2 cellular contexts compared by ENCODE assay signal in the genomic region with DNA sequence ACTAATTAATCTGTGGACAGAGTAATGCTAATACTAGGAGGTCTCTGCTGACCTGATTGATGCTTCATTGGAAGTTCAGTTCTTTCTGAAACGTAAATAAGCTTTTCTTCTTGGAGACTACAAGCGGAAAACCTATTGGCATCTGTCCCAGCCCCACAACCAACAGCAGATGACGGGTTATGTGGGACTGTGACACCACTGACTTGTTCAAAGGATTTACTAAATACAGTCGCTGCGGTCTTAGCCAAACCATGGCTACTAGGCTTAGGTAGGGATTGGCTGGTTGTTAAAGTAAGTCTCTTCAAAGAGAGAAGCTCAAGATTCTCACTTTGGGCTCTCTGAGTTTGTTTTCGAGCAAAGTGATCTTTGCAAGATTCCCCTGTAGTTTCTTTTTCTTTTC.
TF ChIP-seq lines count a peak whose summit lies in the region.

No MANE protein-coding gene starts in this region.

TF ChIP-seq in GM23338, 12 proteins besides CTCF, POLR2A, EP300 and RAD21 (continues in another document):
- TF ChIP-seq, protein P1, sequence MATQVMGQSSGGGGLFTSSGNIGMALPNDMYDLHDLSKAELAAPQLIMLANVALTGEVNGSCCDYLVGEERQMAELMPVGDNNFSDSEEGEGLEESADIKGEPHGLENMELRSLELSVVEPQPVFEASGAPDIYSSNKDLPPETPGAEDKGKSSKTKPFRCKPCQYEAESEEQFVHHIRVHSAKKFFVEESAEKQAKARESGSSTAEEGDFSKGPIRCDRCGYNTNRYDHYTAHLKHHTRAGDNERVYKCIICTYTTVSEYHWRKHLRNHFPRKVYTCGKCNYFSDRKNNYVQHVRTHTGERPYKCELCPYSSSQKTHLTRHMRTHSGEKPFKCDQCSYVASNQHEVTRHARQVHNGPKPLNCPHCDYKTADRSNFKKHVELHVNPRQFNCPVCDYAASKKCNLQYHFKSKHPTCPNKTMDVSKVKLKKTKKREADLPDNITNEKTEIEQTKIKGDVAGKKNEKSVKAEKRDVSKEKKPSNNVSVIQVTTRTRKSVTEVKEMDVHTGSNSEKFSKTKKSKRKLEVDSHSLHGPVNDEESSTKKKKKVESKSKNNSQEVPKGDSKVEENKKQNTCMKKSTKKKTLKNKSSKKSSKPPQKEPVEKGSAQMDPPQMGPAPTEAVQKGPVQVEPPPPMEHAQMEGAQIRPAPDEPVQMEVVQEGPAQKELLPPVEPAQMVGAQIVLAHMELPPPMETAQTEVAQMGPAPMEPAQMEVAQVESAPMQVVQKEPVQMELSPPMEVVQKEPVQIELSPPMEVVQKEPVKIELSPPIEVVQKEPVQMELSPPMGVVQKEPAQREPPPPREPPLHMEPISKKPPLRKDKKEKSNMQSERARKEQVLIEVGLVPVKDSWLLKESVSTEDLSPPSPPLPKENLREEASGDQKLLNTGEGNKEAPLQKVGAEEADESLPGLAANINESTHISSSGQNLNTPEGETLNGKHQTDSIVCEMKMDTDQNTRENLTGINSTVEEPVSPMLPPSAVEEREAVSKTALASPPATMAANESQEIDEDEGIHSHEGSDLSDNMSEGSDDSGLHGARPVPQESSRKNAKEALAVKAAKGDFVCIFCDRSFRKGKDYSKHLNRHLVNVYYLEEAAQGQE (IDR thresholded peaks at IDR 0.05; ENCODE audit: unreplicated experiment) = no peak
- TF ChIP-seq ZNF331 (CRISPR knock-in tag; IDR thresholded peaks at IDR 0.05; ENCODE audit: low read depth) (no peak), CREB1 (CRISPR knock-in tag; IDR thresholded peaks at IDR 0.05; ENCODE audit: low read depth) (no peak), ZNF114 (CRISPR knock-in tag; IDR thresholded peaks at IDR 0.05) (no peak), JUNB (IDR thresholded peaks at IDR 0.05; ENCODE audit: unreplicated experiment) (no peak), NANOG (IDR thresholded peaks at IDR 0.05; ENCODE audit: borderline replicate concordance) (no peak), EZH2phosphoT487 (IDR thresholded peaks at IDR 0.05; ENCODE audit: unreplicated experiment) (no peak), STAT1 (IDR thresholded peaks at IDR 0.05; ENCODE audit: unreplicated experiment) (no peak), EZH2 (IDR thresholded peaks at IDR 0.05; ENCODE audit: low read depth, unreplicated experiment) (no peak)
- TF ChIP-seq, protein P2, sequence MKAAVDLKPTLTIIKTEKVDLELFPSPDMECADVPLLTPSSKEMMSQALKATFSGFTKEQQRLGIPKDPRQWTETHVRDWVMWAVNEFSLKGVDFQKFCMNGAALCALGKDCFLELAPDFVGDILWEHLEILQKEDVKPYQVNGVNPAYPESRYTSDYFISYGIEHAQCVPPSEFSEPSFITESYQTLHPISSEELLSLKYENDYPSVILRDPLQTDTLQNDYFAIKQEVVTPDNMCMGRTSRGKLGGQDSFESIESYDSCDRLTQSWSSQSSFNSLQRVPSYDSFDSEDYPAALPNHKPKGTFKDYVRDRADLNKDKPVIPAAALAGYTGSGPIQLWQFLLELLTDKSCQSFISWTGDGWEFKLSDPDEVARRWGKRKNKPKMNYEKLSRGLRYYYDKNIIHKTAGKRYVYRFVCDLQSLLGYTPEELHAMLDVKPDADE (IDR thresholded peaks at IDR 0.05) = no peak

TF ChIP-seq in WTC11, 78 proteins besides CTCF, POLR2A, EP300 and RAD21 (continued from another document):
- TF ChIP-seq, protein P3, sequence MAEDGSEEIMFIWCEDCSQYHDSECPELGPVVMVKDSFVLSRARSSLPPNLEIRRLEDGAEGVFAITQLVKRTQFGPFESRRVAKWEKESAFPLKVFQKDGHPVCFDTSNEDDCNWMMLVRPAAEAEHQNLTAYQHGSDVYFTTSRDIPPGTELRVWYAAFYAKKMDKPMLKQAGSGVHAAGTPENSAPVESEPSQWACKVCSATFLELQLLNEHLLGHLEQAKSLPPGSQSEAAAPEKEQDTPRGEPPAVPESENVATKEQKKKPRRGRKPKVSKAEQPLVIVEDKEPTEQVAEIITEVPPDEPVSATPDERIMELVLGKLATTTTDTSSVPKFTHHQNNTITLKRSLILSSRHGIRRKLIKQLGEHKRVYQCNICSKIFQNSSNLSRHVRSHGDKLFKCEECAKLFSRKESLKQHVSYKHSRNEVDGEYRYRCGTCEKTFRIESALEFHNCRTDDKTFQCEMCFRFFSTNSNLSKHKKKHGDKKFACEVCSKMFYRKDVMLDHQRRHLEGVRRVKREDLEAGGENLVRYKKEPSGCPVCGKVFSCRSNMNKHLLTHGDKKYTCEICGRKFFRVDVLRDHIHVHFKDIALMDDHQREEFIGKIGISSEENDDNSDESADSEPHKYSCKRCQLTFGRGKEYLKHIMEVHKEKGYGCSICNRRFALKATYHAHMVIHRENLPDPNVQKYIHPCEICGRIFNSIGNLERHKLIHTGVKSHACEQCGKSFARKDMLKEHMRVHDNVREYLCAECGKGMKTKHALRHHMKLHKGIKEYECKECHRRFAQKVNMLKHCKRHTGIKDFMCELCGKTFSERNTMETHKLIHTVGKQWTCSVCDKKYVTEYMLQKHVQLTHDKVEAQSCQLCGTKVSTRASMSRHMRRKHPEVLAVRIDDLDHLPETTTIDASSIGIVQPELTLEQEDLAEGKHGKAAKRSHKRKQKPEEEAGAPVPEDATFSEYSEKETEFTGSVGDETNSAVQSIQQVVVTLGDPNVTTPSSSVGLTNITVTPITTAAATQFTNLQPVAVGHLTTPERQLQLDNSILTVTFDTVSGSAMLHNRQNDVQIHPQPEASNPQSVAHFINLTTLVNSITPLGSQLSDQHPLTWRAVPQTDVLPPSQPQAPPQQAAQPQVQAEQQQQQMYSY (CRISPR knock-in tag; IDR thresholded peaks at IDR 0.05) = peak; percentile 70
